Comparison of ENCODE assay signal across 8 cellular contexts in genomic region chr17:50372708-50373556, GRCh38. TPM values are rescaled to one million over a fixed set of nuclear protein-coding genes. Genes with fewer than 3 reads are reported as not detected.
A peak's percentile ranks its signal among the peaks of the same experiment; 100 is the strongest.
DNase-seq lines count a peak whose midpoint lies in the region; ATAC-seq and TF ChIP-seq lines count a peak whose summit lies in the region.

Gene EME1 (plus strand): TSS chr17:50373229. CDS start chr17:50375209, 1,980 bp downstream.
Gene MRPL27 (minus strand): TSS chr17:50373184. CDS start chr17:50373170, 14 bp downstream.

- H3K27ac ChIP-seq in heart right ventricle, result peak within 1 kb of the TSS; percentile 82 to 98 (median 96)
- peak within 1 kb of the TSS; percentile 95 for H3K27ac ChIP-seq in upper lobe of right lung

- peak within 1 kb of the TSS; percentile 98 for H3K4me3 Mint-ChIP-seq in activated naive CD8-positive, alpha-beta T cell treated with anti-CD3 and anti-CD28 coated beads, Interleukin-2, amount 50 U/mL, for 24 hours

- DNase-seq in NCI-H1417 (lab: John Stamatoyannopoulos, UW) (peak; percentile 92 to 97 (median 97)), SW480 (ENCODE audit: low spot score) (peak; percentile 92), heart right ventricle (peak; percentile 80 to 89), posterior vena cava (ENCODE audit: low spot score) (peak; percentile 95), upper lobe of right lung (peak; percentile 92)
- peak; percentile 82 for DNase-seq in activated naive CD8-positive, alpha-beta T cell treated with anti-CD3 and anti-CD28 coated beads, Interleukin-2, amount 50 U/mL, for 24 hours

- H3K36me3 ChIP-seq in heart right ventricle (peaks cover 0 to 33% (median 26%) of the 10 kb centered on the region in 9 donors), upper lobe of right lung (peaks cover 28% of the 10 kb centered on the region)

- H3K9me3 ChIP-seq in heart right ventricle, result no peaks in the 10 kb centered on the region
- no peaks in the 10 kb centered on the region for H3K9me3 ChIP-seq in upper lobe of right lung

- intact Hi-C loops in heart right ventricle (cut with DNase I) (no loop called here), posterior vena cava (cut with DNase I) (no loop called here), upper lobe of right lung (cut with DNase I) (no loop called here)

- peak; percentile 90 for TF ChIP-seq POLR2A in GM10847 (IDR thresholded peaks at IDR 0.05; ENCODE audit: extremely low read depth, insufficient read length)

- H3K9me3 Mint-ChIP-seq in activated naive CD8-positive, alpha-beta T cell treated with anti-CD3 and anti-CD28 coated beads, Interleukin-2, amount 50 U/mL, for 24 hours, result no peaks in the 10 kb centered on the region

- peaks cover 26% of the 10 kb centered on the region for H3K4me1 Mint-ChIP-seq in activated naive CD8-positive, alpha-beta T cell treated with anti-CD3 and anti-CD28 coated beads, Interleukin-2, amount 50 U/mL, for 24 hours

- H3K27me3 ChIP-seq in heart right ventricle (no peaks in the 10 kb centered on the region), upper lobe of right lung (no peaks in the 10 kb centered on the region)

- no peaks in the 10 kb centered on the region for H3K27me3 Mint-ChIP-seq in activated naive CD8-positive, alpha-beta T cell treated with anti-CD3 and anti-CD28 coated beads, Interleukin-2, amount 50 U/mL, for 24 hours

- H3K4me3 ChIP-seq in heart right ventricle, result peak within 1 kb of the TSS; percentile 44 to 89 (median 76)
- H3K4me3 ChIP-seq in upper lobe of right lung, result peak within 1 kb of the TSS; percentile 75

- H3K4me1 ChIP-seq in heart right ventricle, result peaks cover 0 to 22% (median 19%) of the 10 kb centered on the region in 9 donors
- peaks cover 9% of the 10 kb centered on the region for H3K4me1 ChIP-seq in upper lobe of right lung

- peaks cover 49% of the 10 kb centered on the region for H3K36me3 Mint-ChIP-seq in activated naive CD8-positive, alpha-beta T cell treated with anti-CD3 and anti-CD28 coated beads, Interleukin-2, amount 50 U/mL, for 24 hours (ENCODE audit: low read depth)

- ATAC-seq in HG02642 (IDR thresholded peaks at IDR 0.05; ENCODE audit: poor library complexity, unreplicated experiment), result peak; percentile 89
- peak; percentile 93 for ATAC-seq in activated naive CD8-positive, alpha-beta T cell treated with anti-CD3 and anti-CD28 coated beads, Interleukin-2, amount 50 U/mL, for 24 hours
- peak; percentile 92 to 98 (median 96) for ATAC-seq in heart right ventricle
- ATAC-seq in upper lobe of right lung, result peak; percentile 96

- TF ChIP-seq CTCF in heart right ventricle (IDR thresholded peaks at IDR 0.05) (no peak), upper lobe of right lung (IDR thresholded peaks at IDR 0.05) (no peak)

- peak within 1 kb of the TSS; percentile 100 for H3K27ac Mint-ChIP-seq in activated naive CD8-positive, alpha-beta T cell treated with anti-CD3 and anti-CD28 coated beads, Interleukin-2, amount 50 U/mL, for 24 hours

- 1% methylated on average over 45 of the region's 45 CpGs for WGBS in heart right ventricle, 2 donors

RNA-seq across cellular contexts. Expression of gene EME1, which starts in this region (rescaled TPM):
- total RNA-seq in heart right ventricle (1 to 10 TPM in 2 of 10 donors, under 1 TPM in 8; 0.25 to 1.8 (median 0.67) TPM), posterior vena cava (1 to 10 TPM in 1 of 2 donors, under 1 TPM in 1; 0.62 to 1.4 TPM), upper lobe of right lung (1.3 TPM)
- polyA plus RNA-seq in heart right ventricle, result under 1 TPM; 0.20 to 0.51 TPM

RNA-seq across cellular contexts. Expression of gene MRPL27, which starts in this region (rescaled TPM):
- total RNA-seq in heart right ventricle, result 10 to 100 TPM; 54.8 to 90.0 (median 63.0) TPM
- polyA plus RNA-seq in heart right ventricle, result 100 to 1,000 TPM; 241 to 253 TPM
- 10 to 100 TPM; 38.2 to 40.1 TPM for total RNA-seq in posterior vena cava
- total RNA-seq in upper lobe of right lung, result 47.1 TPM

Comparison
In these comparisons a context has a peak if more than half of its experiments do, and no peak if none do; other contexts are left out.
1. Peak in every context shown above with its lines: DNase-seq, ATAC-seq, H3K4me3 ChIP-seq and H3K27ac ChIP-seq.